1 cellular context compared by ENCODE assay signal in the genomic region with DNA sequence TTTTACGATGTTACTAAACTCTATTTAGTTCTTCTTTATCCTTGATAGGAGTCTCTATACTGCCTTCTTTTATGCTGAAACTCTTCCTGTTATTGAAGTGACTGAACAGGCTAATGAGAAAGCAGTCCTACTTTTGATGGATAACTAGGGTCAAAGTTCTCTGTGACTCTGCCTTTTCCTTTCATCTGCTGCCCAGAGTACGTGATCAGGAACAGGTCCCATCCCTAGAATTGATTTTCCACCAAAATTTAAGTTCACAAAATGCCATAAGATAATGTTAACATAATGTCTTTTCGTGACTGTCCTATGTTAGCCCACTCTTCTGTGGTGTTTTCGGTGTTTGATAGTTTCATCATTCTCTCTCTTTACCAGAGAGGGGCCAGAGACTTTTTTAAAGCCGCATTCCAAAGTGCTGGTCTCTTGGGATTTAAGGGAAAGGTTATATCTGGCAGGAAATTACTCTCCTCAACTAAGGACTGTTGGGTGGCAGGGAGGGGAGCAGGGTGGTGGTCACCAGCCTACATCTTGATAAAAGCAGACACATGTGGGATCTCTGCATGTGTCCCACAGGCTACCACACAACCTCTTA.
TF ChIP-seq lines count a peak whose summit lies in the region.

No MANE protein-coding gene starts in this region.

TF ChIP-seq in HepG2, 621 proteins besides CTCF, POLR2A, EP300 and RAD21 (continued from another document and continues in another):
- TF ChIP-seq, protein P1, sequence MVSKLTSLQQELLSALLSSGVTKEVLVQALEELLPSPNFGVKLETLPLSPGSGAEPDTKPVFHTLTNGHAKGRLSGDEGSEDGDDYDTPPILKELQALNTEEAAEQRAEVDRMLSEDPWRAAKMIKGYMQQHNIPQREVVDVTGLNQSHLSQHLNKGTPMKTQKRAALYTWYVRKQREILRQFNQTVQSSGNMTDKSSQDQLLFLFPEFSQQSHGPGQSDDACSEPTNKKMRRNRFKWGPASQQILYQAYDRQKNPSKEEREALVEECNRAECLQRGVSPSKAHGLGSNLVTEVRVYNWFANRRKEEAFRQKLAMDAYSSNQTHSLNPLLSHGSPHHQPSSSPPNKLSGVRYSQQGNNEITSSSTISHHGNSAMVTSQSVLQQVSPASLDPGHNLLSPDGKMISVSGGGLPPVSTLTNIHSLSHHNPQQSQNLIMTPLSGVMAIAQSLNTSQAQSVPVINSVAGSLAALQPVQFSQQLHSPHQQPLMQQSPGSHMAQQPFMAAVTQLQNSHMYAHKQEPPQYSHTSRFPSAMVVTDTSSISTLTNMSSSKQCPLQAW (CRISPR knock-in tag; IDR thresholded peaks at IDR 0.05): 0 out of 2 replicates have a peak, but pooled peaks have one; percentile 23
- TF ChIP-seq ZSCAN9 (CRISPR knock-in tag; IDR thresholded peaks at IDR 0.05; ENCODE audit: borderline replicate concordance): peak; percentile 61; the same call in 1 of the 2 replicates
- no peak for TF ChIP-seq CHD4 (IDR thresholded peaks at IDR 0.05; ENCODE audit: borderline replicate concordance, low read length)
- no peak for TF ChIP-seq ZNF430 (CRISPR knock-in tag; IDR thresholded peaks at IDR 0.05)
- TF ChIP-seq, protein P2, sequence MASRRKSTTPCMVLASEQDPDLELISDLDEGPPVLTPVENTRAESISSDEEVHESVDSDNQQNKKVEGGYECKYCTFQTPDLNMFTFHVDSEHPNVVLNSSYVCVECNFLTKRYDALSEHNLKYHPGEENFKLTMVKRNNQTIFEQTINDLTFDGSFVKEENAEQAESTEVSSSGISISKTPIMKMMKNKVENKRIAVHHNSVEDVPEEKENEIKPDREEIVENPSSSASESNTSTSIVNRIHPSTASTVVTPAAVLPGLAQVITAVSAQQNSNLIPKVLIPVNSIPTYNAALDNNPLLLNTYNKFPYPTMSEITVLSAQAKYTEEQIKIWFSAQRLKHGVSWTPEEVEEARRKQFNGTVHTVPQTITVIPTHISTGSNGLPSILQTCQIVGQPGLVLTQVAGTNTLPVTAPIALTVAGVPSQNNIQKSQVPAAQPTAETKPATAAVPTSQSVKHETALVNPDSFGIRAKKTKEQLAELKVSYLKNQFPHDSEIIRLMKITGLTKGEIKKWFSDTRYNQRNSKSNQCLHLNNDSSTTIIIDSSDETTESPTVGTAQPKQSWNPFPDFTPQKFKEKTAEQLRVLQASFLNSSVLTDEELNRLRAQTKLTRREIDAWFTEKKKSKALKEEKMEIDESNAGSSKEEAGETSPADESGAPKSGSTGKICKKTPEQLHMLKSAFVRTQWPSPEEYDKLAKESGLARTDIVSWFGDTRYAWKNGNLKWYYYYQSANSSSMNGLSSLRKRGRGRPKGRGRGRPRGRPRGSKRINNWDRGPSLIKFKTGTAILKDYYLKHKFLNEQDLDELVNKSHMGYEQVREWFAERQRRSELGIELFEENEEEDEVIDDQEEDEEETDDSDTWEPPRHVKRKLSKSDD (CRISPR knock-in tag; IDR thresholded peaks at IDR 0.05; ENCODE audit: low read depth): no peak
- no peak for TF ChIP-seq THAP11 (CRISPR knock-in tag; IDR thresholded peaks at IDR 0.05)
- TF ChIP-seq, protein P3, sequence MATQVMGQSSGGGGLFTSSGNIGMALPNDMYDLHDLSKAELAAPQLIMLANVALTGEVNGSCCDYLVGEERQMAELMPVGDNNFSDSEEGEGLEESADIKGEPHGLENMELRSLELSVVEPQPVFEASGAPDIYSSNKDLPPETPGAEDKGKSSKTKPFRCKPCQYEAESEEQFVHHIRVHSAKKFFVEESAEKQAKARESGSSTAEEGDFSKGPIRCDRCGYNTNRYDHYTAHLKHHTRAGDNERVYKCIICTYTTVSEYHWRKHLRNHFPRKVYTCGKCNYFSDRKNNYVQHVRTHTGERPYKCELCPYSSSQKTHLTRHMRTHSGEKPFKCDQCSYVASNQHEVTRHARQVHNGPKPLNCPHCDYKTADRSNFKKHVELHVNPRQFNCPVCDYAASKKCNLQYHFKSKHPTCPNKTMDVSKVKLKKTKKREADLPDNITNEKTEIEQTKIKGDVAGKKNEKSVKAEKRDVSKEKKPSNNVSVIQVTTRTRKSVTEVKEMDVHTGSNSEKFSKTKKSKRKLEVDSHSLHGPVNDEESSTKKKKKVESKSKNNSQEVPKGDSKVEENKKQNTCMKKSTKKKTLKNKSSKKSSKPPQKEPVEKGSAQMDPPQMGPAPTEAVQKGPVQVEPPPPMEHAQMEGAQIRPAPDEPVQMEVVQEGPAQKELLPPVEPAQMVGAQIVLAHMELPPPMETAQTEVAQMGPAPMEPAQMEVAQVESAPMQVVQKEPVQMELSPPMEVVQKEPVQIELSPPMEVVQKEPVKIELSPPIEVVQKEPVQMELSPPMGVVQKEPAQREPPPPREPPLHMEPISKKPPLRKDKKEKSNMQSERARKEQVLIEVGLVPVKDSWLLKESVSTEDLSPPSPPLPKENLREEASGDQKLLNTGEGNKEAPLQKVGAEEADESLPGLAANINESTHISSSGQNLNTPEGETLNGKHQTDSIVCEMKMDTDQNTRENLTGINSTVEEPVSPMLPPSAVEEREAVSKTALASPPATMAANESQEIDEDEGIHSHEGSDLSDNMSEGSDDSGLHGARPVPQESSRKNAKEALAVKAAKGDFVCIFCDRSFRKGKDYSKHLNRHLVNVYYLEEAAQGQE (IDR thresholded peaks at IDR 0.05; ENCODE audit: borderline replicate concordance in 1 of 2, low read depth in 1 of 2, low read length in 2 of 2): 0 out of 4 replicates have a peak, but pooled peaks of 1 of the 2 experiments have one; percentile 37
- TF ChIP-seq TEAD3 (CRISPR knock-in tag; optimal IDR thresholded peaks at IDR 0.05; ENCODE audit: borderline replicate concordance): peak; percentile 80
- TF ChIP-seq RFX3 (CRISPR knock-in tag; IDR thresholded peaks at IDR 0.05): no peak
- TF ChIP-seq RARG (CRISPR knock-in tag; IDR thresholded peaks at IDR 0.05; ENCODE audit: low read depth): no peak
- TF ChIP-seq MTA3 (CRISPR knock-in tag; IDR thresholded peaks at IDR 0.05): no peak
- no peak for TF ChIP-seq ZNF460 (CRISPR knock-in tag; IDR thresholded peaks at IDR 0.05; ENCODE audit: borderline replicate concordance)
- no peak for TF ChIP-seq ZNF883 (CRISPR knock-in tag; IDR thresholded peaks at IDR 0.05; ENCODE audit: not compliant biosample characterization)
- TF ChIP-seq ZNF569 (CRISPR knock-in tag; IDR thresholded peaks at IDR 0.05; ENCODE audit: borderline replicate concordance): no peak
- TF ChIP-seq, protein P4, sequence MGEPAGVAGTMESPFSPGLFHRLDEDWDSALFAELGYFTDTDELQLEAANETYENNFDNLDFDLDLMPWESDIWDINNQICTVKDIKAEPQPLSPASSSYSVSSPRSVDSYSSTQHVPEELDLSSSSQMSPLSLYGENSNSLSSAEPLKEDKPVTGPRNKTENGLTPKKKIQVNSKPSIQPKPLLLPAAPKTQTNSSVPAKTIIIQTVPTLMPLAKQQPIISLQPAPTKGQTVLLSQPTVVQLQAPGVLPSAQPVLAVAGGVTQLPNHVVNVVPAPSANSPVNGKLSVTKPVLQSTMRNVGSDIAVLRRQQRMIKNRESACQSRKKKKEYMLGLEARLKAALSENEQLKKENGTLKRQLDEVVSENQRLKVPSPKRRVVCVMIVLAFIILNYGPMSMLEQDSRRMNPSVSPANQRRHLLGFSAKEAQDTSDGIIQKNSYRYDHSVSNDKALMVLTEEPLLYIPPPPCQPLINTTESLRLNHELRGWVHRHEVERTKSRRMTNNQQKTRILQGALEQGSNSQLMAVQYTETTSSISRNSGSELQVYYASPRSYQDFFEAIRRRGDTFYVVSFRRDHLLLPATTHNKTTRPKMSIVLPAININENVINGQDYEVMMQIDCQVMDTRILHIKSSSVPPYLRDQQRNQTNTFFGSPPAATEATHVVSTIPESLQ (CRISPR knock-in tag; conservative IDR thresholded peaks at IDR 0.05): peak; percentile 65; the same call in 1 of the 2 replicates
- no peak for TF ChIP-seq YY1 (IDR thresholded peaks at IDR 0.05; ENCODE audit: insufficient read depth, insufficient replicate concordance, low read depth, low read length)
- TF ChIP-seq, protein P5, sequence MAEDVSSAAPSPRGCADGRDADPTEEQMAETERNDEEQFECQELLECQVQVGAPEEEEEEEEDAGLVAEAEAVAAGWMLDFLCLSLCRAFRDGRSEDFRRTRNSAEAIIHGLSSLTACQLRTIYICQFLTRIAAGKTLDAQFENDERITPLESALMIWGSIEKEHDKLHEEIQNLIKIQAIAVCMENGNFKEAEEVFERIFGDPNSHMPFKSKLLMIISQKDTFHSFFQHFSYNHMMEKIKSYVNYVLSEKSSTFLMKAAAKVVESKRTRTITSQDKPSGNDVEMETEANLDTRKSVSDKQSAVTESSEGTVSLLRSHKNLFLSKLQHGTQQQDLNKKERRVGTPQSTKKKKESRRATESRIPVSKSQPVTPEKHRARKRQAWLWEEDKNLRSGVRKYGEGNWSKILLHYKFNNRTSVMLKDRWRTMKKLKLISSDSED (CRISPR knock-in tag; IDR thresholded peaks at IDR 0.05): no peak
- TF ChIP-seq SMYD3 (CRISPR knock-in tag; IDR thresholded peaks at IDR 0.05): no peak
- TF ChIP-seq FOXK2 (IDR thresholded peaks at IDR 0.05): no peak
- peak; percentile 58 for TF ChIP-seq ZMYM4 (CRISPR knock-in tag; IDR thresholded peaks at IDR 0.05)
- no peak for TF ChIP-seq SRSF1 (optimal IDR thresholded peaks at IDR 0.05; ENCODE audit: low read depth, low read length)
- no peak for TF ChIP-seq ZNF766 (CRISPR knock-in tag; IDR thresholded peaks at IDR 0.05; ENCODE audit: borderline replicate concordance)
- TF ChIP-seq ZNF672 (CRISPR knock-in tag; IDR thresholded peaks at IDR 0.05): no peak
- TF ChIP-seq, protein P6, sequence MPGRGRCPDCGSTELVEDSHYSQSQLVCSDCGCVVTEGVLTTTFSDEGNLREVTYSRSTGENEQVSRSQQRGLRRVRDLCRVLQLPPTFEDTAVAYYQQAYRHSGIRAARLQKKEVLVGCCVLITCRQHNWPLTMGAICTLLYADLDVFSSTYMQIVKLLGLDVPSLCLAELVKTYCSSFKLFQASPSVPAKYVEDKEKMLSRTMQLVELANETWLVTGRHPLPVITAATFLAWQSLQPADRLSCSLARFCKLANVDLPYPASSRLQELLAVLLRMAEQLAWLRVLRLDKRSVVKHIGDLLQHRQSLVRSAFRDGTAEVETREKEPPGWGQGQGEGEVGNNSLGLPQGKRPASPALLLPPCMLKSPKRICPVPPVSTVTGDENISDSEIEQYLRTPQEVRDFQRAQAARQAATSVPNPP (CRISPR knock-in tag; IDR thresholded peaks at IDR 0.05): no peak
- TF ChIP-seq, protein P7, sequence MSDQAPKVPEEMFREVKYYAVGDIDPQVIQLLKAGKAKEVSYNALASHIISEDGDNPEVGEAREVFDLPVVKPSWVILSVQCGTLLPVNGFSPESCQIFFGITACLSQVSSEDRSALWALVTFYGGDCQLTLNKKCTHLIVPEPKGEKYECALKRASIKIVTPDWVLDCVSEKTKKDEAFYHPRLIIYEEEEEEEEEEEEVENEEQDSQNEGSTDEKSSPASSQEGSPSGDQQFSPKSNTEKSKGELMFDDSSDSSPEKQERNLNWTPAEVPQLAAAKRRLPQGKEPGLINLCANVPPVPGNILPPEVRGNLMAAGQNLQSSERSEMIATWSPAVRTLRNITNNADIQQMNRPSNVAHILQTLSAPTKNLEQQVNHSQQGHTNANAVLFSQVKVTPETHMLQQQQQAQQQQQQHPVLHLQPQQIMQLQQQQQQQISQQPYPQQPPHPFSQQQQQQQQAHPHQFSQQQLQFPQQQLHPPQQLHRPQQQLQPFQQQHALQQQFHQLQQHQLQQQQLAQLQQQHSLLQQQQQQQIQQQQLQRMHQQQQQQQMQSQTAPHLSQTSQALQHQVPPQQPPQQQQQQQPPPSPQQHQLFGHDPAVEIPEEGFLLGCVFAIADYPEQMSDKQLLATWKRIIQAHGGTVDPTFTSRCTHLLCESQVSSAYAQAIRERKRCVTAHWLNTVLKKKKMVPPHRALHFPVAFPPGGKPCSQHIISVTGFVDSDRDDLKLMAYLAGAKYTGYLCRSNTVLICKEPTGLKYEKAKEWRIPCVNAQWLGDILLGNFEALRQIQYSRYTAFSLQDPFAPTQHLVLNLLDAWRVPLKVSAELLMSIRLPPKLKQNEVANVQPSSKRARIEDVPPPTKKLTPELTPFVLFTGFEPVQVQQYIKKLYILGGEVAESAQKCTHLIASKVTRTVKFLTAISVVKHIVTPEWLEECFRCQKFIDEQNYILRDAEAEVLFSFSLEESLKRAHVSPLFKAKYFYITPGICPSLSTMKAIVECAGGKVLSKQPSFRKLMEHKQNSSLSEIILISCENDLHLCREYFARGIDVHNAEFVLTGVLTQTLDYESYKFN (CRISPR knock-in tag; conservative IDR thresholded peaks at IDR 0.05): peak; percentile 95
- peak; percentile 47; the same call in 1 of the 2 replicates for TF ChIP-seq HOXA3 (CRISPR knock-in tag; IDR thresholded peaks at IDR 0.05)
- no peak for TF ChIP-seq CBFB (CRISPR knock-in tag; IDR thresholded peaks at IDR 0.05)
- TF ChIP-seq, protein P8, sequence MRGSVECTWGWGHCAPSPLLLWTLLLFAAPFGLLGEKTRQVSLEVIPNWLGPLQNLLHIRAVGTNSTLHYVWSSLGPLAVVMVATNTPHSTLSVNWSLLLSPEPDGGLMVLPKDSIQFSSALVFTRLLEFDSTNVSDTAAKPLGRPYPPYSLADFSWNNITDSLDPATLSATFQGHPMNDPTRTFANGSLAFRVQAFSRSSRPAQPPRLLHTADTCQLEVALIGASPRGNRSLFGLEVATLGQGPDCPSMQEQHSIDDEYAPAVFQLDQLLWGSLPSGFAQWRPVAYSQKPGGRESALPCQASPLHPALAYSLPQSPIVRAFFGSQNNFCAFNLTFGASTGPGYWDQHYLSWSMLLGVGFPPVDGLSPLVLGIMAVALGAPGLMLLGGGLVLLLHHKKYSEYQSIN (CRISPR knock-in tag; IDR thresholded peaks at IDR 0.05; ENCODE audit: borderline replicate concordance): no peak
- no peak for TF ChIP-seq SETDB1 (CRISPR knock-in tag; IDR thresholded peaks at IDR 0.05; ENCODE audit: borderline replicate concordance)
- TF ChIP-seq WIZ (CRISPR knock-in tag; IDR thresholded peaks at IDR 0.05): no peak
- peak; percentile 93 for TF ChIP-seq LCORL (IDR thresholded peaks at IDR 0.05)
- peak; percentile 99 for TF ChIP-seq LCORL (CRISPR knock-in tag; IDR thresholded peaks at IDR 0.05)
- TF ChIP-seq SIX4 (CRISPR knock-in tag; IDR thresholded peaks at IDR 0.05): 0 out of 2 replicates have a peak, but pooled peaks have one; percentile 38
- TF ChIP-seq GABPA (IDR thresholded peaks at IDR 0.05; ENCODE audit: low read depth, low read length): no peak
- TF ChIP-seq GABPA (CRISPR knock-in tag; IDR thresholded peaks at IDR 0.05; ENCODE audit: low read depth): peak; percentile 66
- no peak for TF ChIP-seq HOXA9 (CRISPR knock-in tag; IDR thresholded peaks at IDR 0.05; ENCODE audit: borderline replicate concordance)
- no peak for TF ChIP-seq GZF1 (CRISPR knock-in tag; IDR thresholded peaks at IDR 0.05)
- TF ChIP-seq ZNF878 (CRISPR knock-in tag; IDR thresholded peaks at IDR 0.05): 0 out of 2 replicates have a peak, but pooled peaks have one; percentile 35
- TF ChIP-seq SMARCC2 (IDR thresholded peaks at IDR 0.05): no peak
- TF ChIP-seq, protein P9, sequence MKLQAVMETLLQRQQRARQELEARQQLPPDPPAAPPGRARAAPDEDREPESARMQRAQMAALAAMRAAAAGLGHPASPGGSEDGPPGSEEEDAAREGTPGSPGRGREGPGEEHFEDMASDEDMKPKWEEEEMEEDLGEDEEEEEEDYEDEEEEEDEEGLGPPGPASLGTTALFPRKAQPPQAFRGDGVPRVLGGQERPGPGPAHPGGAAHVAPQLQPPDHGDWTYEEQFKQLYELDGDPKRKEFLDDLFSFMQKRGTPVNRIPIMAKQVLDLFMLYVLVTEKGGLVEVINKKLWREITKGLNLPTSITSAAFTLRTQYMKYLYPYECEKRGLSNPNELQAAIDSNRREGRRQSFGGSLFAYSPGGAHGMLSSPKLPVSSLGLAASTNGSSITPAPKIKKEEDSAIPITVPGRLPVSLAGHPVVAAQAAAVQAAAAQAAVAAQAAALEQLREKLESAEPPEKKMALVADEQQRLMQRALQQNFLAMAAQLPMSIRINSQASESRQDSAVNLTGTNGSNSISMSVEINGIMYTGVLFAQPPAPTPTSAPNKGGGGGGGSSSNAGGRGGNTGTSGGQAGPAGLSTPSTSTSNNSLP (IDR thresholded peaks at IDR 0.05; ENCODE audit: low read depth, low read length): peak; percentile 79; the same call in 1 of the 2 replicates
- peak; percentile 64; the same call in 1 of the 2 replicates for TF ChIP-seq SALL1 (CRISPR knock-in tag; IDR thresholded peaks at IDR 0.05)
- TF ChIP-seq ZNF563 (CRISPR knock-in tag; IDR thresholded peaks at IDR 0.05): no peak
